8 cellular contexts compared by ENCODE assay signal in genomic region chr9:125889524-125890473, GRCh38.
DNase-seq lines count a peak whose midpoint lies in the region; ATAC-seq, FAIRE-seq and TF ChIP-seq lines count a peak whose summit lies in the region.

No MANE protein-coding gene starts in this region.

- no peak for TF ChIP-seq CTCF in body of pancreas (IDR thresholded peaks at IDR 0.05)
- TF ChIP-seq CTCF in D721Med (IDR thresholded peaks at IDR 0.05; ENCODE audit: insufficient read depth, missing control alignments) = no peak

- no peak overlapping the region for H3K27ac Mint-ChIP-seq in T-helper 2 cell treated with Interferon-gamma antibody and Interleukin-4, amounts not matched to agents 5 μg/mL and 100 μg/mL, for 36 hours

- H3K27ac ChIP-seq in body of pancreas (peak overlapping the region in 3 of 4 donors; percentile 41 to 73 (median 65)), iPS DF 6.9 (ENCODE audit: low read length) (no peak overlapping the region)

- DNase-seq in GM04504 (ENCODE audit: low read depth) (peak; percentile 28), body of pancreas (peak; percentile 18 to 49 (median 24)), iPS DF 6.9 (ENCODE audit: low read depth, low spot score) (no peak), retina (peak; percentile 74), D721Med (ENCODE audit: insufficient read length, low spot score) (no peak)
- DNase-seq in T-helper 2 cell treated with Interferon-gamma antibody and Interleukin-4, amounts not matched to agents 5 μg/mL and 100 μg/mL, for 36 hours (ENCODE audit: low spot score) = peak; percentile 23

- H3K4me3 ChIP-seq in body of pancreas (no peak overlapping the region), iPS DF 6.9 (ENCODE audit: low read length) (peak overlapping the region; percentile 22; the same call in 1 of the 2 replicates)

- FAIRE-seq in D721Med (lab: Jason Lieb, UNC) = no peak

- 2 to 18% methylated on average over 11 to 69 of the region's 70 CpGs for WGBS in body of pancreas, 2 donors
- WGBS in iPS DF 6.9 (ENCODE audit: insufficient coverage, insufficient read length) = no CpG with 5 or more reads among the region's 70 CpGs

- no peaks in the 10 kb centered on the region for H3K9me3 Mint-ChIP-seq in T-helper 2 cell treated with Interferon-gamma antibody and Interleukin-4, amounts not matched to agents 5 μg/mL and 100 μg/mL, for 36 hours

- intact Hi-C loops in body of pancreas (cut with DNase I) = no loop called here

- ATAC-seq in HG03432 (IDR thresholded peaks at IDR 0.05; ENCODE audit: unreplicated experiment) (peak; percentile 65), body of pancreas (peak; percentile 72), HG02623 (IDR thresholded peaks at IDR 0.05; ENCODE audit: unreplicated experiment) (no peak)

- peak overlapping the region; percentile 65 for H3K4me3 Mint-ChIP-seq in T-helper 2 cell treated with Interferon-gamma antibody and Interleukin-4, amounts not matched to agents 5 μg/mL and 100 μg/mL, for 36 hours

- H3K9me3 ChIP-seq in body of pancreas (no peaks in the 10 kb centered on the region), iPS DF 6.9 (ENCODE audit: control insufficient read depth, insufficient read depth, low read length) (no peaks in the 10 kb centered on the region)

- H3K27me3 Mint-ChIP-seq in T-helper 2 cell treated with Interferon-gamma antibody and Interleukin-4, amounts not matched to agents 5 μg/mL and 100 μg/mL, for 36 hours (ENCODE audit: low read depth) = peaks cover 49% of the 10 kb centered on the region

- H3K4me1 ChIP-seq in body of pancreas (peaks cover 25% of the 10 kb centered on the region), iPS DF 6.9 (ENCODE audit: control insufficient read depth, insufficient read depth, low read length) (0 out of 2 replicates have a peak, but pooled peaks cover 1% of the 10 kb centered on the region)

- TF ChIP-seq POLR2A in body of pancreas (IDR thresholded peaks at IDR 0.05) = no peak

- H3K36me3 ChIP-seq in body of pancreas (replicated peaks in 1 of 2; ENCODE audit: insufficient read depth in 1 of 2, low read depth in 2 of 2) (no peaks in the 10 kb centered on the region), iPS DF 6.9 (ENCODE audit: control insufficient read depth, insufficient read depth, low read length) (no peaks in the 10 kb centered on the region)

- no peaks in the 10 kb centered on the region for H3K36me3 Mint-ChIP-seq in T-helper 2 cell treated with Interferon-gamma antibody and Interleukin-4, amounts not matched to agents 5 μg/mL and 100 μg/mL, for 36 hours (ENCODE audit: low read depth)

- H3K27me3 ChIP-seq in body of pancreas (no peaks in the 10 kb centered on the region), iPS DF 6.9 (ENCODE audit: control insufficient read depth, insufficient read depth, low read length) (no peaks in the 10 kb centered on the region)

- peaks cover 6% of the 10 kb centered on the region for H3K4me1 Mint-ChIP-seq in T-helper 2 cell treated with Interferon-gamma antibody and Interleukin-4, amounts not matched to agents 5 μg/mL and 100 μg/mL, for 36 hours (ENCODE audit: low read depth)

Comparison
In these comparisons a context has a peak if more than half of its experiments do, and no peak if none do; other contexts are left out.
1. DNase-seq: peak in GM04504 (single experiment), T-helper 2 cell treated with Interferon-gamma antibody and Interleukin-4, amounts not matched to agents 5 μg/mL and 100 μg/mL, for 36 hours (single experiment), body of pancreas (4 of 4) and retina (single experiment); none in iPS DF 6.9 (single experiment) and D721Med (single experiment).